In genomic region chr2:189487283-189488280, GRCh38 we compare ENCODE assay signal across 27 cellular contexts.
"Had no signal": no experiment of that assay in that cellular context is flagged by ENCODE, and none has a peak within 500 bp of the region (broad histone marks: within the 10 kb centered on the region; RNA-seq: fewer than 3 reads in every experiment).

No MANE protein-coding gene starts in this region.

- H3K27ac ChIP-seq: brain microvascular endothelial cell, heart right ventricle, left lung, neutrophil, psoas muscle, spleen, testis, transverse colon had no signal

- DNase-seq: activated CD4-positive, alpha-beta memory T cell treated with anti-CD3 and anti-CD28 coated beads for 36 hours; activated CD4-positive, alpha-beta T cell treated with anti-CD3 and anti-CD28 coated beads, Interleukin-2, amount 10 ng/mL, durations not matched to agents 24 days and 14 days; activated CD4-positive, CD25-positive, alpha-beta regulatory T cell treated with anti-CD3 and anti-CD28 coated beads, Interleukin-2, amount 50 U/mL, for 72 hours; activated CD8-positive, alpha-beta memory T cell treated with anti-CD3 and anti-CD28 coated beads, Interleukin-2, amount 50 U/mL, for 4 hours; activated gamma-delta T cell; activated naive CD4-positive, alpha-beta T cell treated with anti-CD3 and anti-CD28 coated beads, Interleukin-2, amount 10 ng/mL, durations not matched to agents 7 days and 5 days; activated naive CD8-positive, alpha-beta T cell treated with anti-CD3 and anti-CD28 coated beads, Interleukin-2, amount 10 ng/mL, durations not matched to agents 7 days and 5 days; activated T-cell treated with anti-CD3 and anti-CD28 coated beads, Interleukin-2, amount 50 U/mL, for 1 hour; brain microvascular endothelial cell; caudate nucleus; cortex of kidney; foreskin melanocyte; heart right ventricle; kidney glomerular epithelial cell; left lung; naive B cell; nephron progenitor cell; psoas muscle; spleen; stimulated activated CD4-positive, alpha-beta T cell treated with anti-CD3 and anti-CD28 coated beads, Interleukin-2, amount 100 ng/mL, for 48 hours; stimulated activated naive CD4-positive, alpha-beta T cell treated with Interleukin-2 at 50 U/mL for 16 hours; SW 1271; T-helper 9 cell; testis; transverse colon had no signal

- H3K9me3 ChIP-seq: heart right ventricle, left lung, neutrophil, psoas muscle, spleen, testis, transverse colon had no signal

- H3K4me3 ChIP-seq: heart right ventricle, left lung, lung, psoas muscle, spleen, testis, transverse colon had no signal

- H3K27me3 ChIP-seq: brain microvascular endothelial cell, heart right ventricle, left lung, neutrophil, spleen, testis, transverse colon had no signal

- ATAC-seq: heart right ventricle, left lung, psoas muscle had no signal

- H3K36me3 ChIP-seq: brain microvascular endothelial cell, heart right ventricle, left lung, neutrophil, spleen, transverse colon had no signal

- H3K4me1 ChIP-seq: left lung, testis, transverse colon had no signal
